In the genomic region with DNA sequence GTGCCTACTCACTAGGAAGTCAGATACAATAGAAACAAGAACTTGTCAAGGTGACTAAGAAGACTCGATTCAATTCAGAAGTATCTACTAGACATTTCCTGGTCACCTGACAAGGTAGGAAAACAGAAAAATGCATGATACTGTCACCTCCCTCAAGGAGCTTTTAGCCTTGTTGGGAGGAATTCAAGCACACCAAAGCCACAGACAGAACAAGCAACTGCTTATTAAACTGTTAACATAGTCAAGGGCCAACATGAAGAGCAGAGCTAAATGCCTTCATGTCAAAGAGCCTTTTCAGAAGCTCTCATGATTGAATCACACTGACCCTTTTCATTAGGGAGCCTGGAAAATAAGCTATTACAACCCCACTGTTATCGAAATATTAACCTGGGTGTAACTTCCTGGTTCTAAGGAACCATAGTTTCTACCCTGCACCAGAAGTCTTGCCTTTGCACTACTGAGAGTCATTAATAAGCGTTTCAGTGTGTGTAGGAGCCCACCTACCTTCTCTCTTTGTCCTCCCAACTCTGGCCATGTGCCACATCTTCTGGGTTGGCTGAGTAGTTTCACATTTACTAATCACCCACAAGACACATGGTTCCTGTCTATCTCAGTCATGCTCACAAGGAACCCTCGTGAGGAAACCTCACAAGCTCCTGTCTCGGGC, we compare ENCODE assay signal across 8 cellular contexts. TPM values are rescaled to one million over a fixed set of nuclear protein-coding genes. Genes with fewer than 3 reads are reported as not detected.
DNase-seq lines count a peak whose midpoint lies in the region; ATAC-seq and TF ChIP-seq lines count a peak whose summit lies in the region.

No MANE protein-coding gene starts in this region.

- TF ChIP-seq EP300 in Ishikawa (IDR thresholded peaks at IDR 0.05; ENCODE audit: borderline replicate concordance) = no peak

- peak overlapping the region in 1 of 2 donors; percentile 2 for H3K27ac ChIP-seq in coronary artery

- no peaks in the 10 kb centered on the region for H3K9me3 Mint-ChIP-seq in activated T-cell treated with anti-CD3 and anti-CD28 coated beads, Interleukin-2, amount 50 U/mL, for 4 hours

- DNase-seq in GM12865 (ENCODE audit: low read depth) (peak; percentile 96), coronary artery (ENCODE audit: low spot score) (no peak), KBM-7 (no peak), NCI-H510A treated with DMSO at 0.1 percent for 48 hours (lab: John Stamatoyannopoulos, UW) (no peak)
- DNase-seq in activated T-cell treated with anti-CD3 and anti-CD28 coated beads, Interleukin-2, amount 50 U/mL, for 4 hours = peak; percentile 13

- H3K9me3 ChIP-seq in mucosa of stomach (ENCODE audit: control insufficient read depth, low read length) = no peaks in the 10 kb centered on the region

- in situ Hi-C loops in KBM-7 (cut with MboI; ENCODE audit: low pct_unique_long_range_greater_than_20kb, low sequenced_read_pairs) = no loop called here

- H3K4me3 ChIP-seq in GM12865 (ENCODE audit: low read depth, low read length) = no peak overlapping the region
- H3K4me3 ChIP-seq in mucosa of stomach (ENCODE audit: low read length) = no peak overlapping the region
- no peak overlapping the region for H3K4me3 ChIP-seq in coronary artery

- no peaks in the 10 kb centered on the region for H3K36me3 ChIP-seq in mucosa of stomach (ENCODE audit: control insufficient read depth, insufficient read depth, low read length)

- H3K9ac ChIP-seq in mucosa of stomach (ENCODE audit: low read length) = peak overlapping the region; percentile 38

- H3K27me3 Mint-ChIP-seq in activated T-cell treated with anti-CD3 and anti-CD28 coated beads, Interleukin-2, amount 50 U/mL, for 4 hours (ENCODE audit: low read depth) = no peaks in the 10 kb centered on the region

- H3K4me1 Mint-ChIP-seq in activated T-cell treated with anti-CD3 and anti-CD28 coated beads, Interleukin-2, amount 50 U/mL, for 4 hours (ENCODE audit: low read depth) = peaks cover 35% of the 10 kb centered on the region

- no peak overlapping the region for H3K4me3 Mint-ChIP-seq in activated T-cell treated with anti-CD3 and anti-CD28 coated beads, Interleukin-2, amount 50 U/mL, for 4 hours

- H3K4me1 ChIP-seq in mucosa of stomach (ENCODE audit: control insufficient read depth, insufficient read depth, low read length) = peaks cover 37% of the 10 kb centered on the region

- H3K27me3 ChIP-seq in mucosa of stomach (ENCODE audit: control insufficient read depth, insufficient read depth, low read length) = no peaks in the 10 kb centered on the region

- H3K36me3 Mint-ChIP-seq in activated T-cell treated with anti-CD3 and anti-CD28 coated beads, Interleukin-2, amount 50 U/mL, for 4 hours (ENCODE audit: insufficient read depth) = no peaks in the 10 kb centered on the region

- no peak for TF ChIP-seq RAD21 in Ishikawa (IDR thresholded peaks at IDR 0.05; ENCODE audit: low read depth)

- peak; percentile 58 for ATAC-seq in GM21526 (IDR thresholded peaks at IDR 0.05; ENCODE audit: low FRiP score, unreplicated experiment)
- ATAC-seq in activated T-cell treated with anti-CD3 and anti-CD28 coated beads, Interleukin-2, amount 50 U/mL, for 4 hours = peak; percentile 70 to 76

- TF ChIP-seq CTCF in GM12865 (IDR thresholded peaks at IDR 0.05; ENCODE audit: insufficient read depth, low read depth, low read length, missing control alignments) (no peak), coronary artery (IDR thresholded peaks at IDR 0.05) (no peak)

TF ChIP-seq in Ishikawa, 13 proteins besides CTCF, POLR2A, EP300 and RAD21:
- no peak for TF ChIP-seq NFIC (IDR thresholded peaks at IDR 0.05)
- TF ChIP-seq, protein P1, sequence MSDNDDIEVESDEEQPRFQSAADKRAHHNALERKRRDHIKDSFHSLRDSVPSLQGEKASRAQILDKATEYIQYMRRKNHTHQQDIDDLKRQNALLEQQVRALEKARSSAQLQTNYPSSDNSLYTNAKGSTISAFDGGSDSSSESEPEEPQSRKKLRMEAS (IDR thresholded peaks at IDR 0.05) = no peak
- TF ChIP-seq, protein P2, sequence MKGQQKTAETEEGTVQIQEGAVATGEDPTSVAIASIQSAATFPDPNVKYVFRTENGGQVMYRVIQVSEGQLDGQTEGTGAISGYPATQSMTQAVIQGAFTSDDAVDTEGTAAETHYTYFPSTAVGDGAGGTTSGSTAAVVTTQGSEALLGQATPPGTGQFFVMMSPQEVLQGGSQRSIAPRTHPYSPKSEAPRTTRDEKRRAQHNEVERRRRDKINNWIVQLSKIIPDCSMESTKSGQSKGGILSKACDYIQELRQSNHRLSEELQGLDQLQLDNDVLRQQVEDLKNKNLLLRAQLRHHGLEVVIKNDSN (IDR thresholded peaks at IDR 0.05) = 0 out of 2 replicates have a peak, but pooled peaks have one; percentile 21
- TF ChIP-seq, protein P3, sequence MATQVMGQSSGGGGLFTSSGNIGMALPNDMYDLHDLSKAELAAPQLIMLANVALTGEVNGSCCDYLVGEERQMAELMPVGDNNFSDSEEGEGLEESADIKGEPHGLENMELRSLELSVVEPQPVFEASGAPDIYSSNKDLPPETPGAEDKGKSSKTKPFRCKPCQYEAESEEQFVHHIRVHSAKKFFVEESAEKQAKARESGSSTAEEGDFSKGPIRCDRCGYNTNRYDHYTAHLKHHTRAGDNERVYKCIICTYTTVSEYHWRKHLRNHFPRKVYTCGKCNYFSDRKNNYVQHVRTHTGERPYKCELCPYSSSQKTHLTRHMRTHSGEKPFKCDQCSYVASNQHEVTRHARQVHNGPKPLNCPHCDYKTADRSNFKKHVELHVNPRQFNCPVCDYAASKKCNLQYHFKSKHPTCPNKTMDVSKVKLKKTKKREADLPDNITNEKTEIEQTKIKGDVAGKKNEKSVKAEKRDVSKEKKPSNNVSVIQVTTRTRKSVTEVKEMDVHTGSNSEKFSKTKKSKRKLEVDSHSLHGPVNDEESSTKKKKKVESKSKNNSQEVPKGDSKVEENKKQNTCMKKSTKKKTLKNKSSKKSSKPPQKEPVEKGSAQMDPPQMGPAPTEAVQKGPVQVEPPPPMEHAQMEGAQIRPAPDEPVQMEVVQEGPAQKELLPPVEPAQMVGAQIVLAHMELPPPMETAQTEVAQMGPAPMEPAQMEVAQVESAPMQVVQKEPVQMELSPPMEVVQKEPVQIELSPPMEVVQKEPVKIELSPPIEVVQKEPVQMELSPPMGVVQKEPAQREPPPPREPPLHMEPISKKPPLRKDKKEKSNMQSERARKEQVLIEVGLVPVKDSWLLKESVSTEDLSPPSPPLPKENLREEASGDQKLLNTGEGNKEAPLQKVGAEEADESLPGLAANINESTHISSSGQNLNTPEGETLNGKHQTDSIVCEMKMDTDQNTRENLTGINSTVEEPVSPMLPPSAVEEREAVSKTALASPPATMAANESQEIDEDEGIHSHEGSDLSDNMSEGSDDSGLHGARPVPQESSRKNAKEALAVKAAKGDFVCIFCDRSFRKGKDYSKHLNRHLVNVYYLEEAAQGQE (IDR thresholded peaks at IDR 0.05; ENCODE audit: low read depth) = no peak
- TF ChIP-seq CREB1 (IDR thresholded peaks at IDR 0.05; ENCODE audit: low read depth) = no peak
- no peak for TF ChIP-seq TEAD4 (IDR thresholded peaks at IDR 0.05)
- TF ChIP-seq FOXM1 (IDR thresholded peaks at IDR 0.05; ENCODE audit: borderline replicate concordance, low read depth) = no peak

RNA-seq across cellular contexts. Expression of a gene that starts 31.0 kb away (rescaled TPM):
- total RNA-seq in activated T-cell treated with anti-CD3 and anti-CD28 coated beads, Interleukin-2, amount 50 U/mL, for 4 hours = 10 to 100 TPM in 2 of 3 donors, 1 to 10 TPM in 1; 7.3 to 18.9 (median 12.2) TPM

RNA-seq across cellular contexts. Expression of a gene that starts 46.6 kb away (rescaled TPM):
- 100 to 1,000 TPM; 139 to 148 (median 141) TPM for total RNA-seq in activated T-cell treated with anti-CD3 and anti-CD28 coated beads, Interleukin-2, amount 50 U/mL, for 4 hours

Comparison
In these comparisons a context has a peak if more than half of its experiments do, and no peak if none do; other contexts are left out.
1. DNase-seq: peak in GM12865 (single experiment) and activated T-cell treated with anti-CD3 and anti-CD28 coated beads, Interleukin-2, amount 50 U/mL, for 4 hours (single experiment); none in coronary artery (single experiment), KBM-7 (single experiment) and NCI-H510A treated with DMSO at 0.1 percent for 48 hours (single experiment).